8 cellular contexts compared by ENCODE assay signal in genomic region chr7:101137651-101138148, GRCh38. TPM values are rescaled to one million over a fixed set of nuclear protein-coding genes. Genes with fewer than 3 reads are reported as not detected.
DNase-seq lines count a peak whose midpoint lies in the region; ATAC-seq and TF ChIP-seq lines count a peak whose summit lies in the region.

No MANE protein-coding gene starts in this region.

- no peaks in the 10 kb centered on the region for H3K27me3 ChIP-seq in lung (ENCODE audit: control insufficient read depth, insufficient read depth)

- H3K4me1 Mint-ChIP-seq in activated T-cell treated with anti-CD3 and anti-CD28 coated beads, Interleukin-2, amount 50 U/mL, for 72 hours (ENCODE audit: low read depth) = peaks cover 71% of the 10 kb centered on the region
- H3K4me1 Mint-ChIP-seq in brain (peaks cover 47% of the 10 kb centered on the region), type B pancreatic cell (ENCODE audit: unreplicated experiment) (peaks cover 36% of the 10 kb centered on the region)

- no peak for DNase-seq in activated T-cell treated with anti-CD3 and anti-CD28 coated beads, Interleukin-2, amount 50 U/mL, for 72 hours
- DNase-seq in activated T-cell treated with anti-CD3 and anti-CD28 coated beads for 4 hours (no peak), lung (ENCODE audit: low spot score) (no peak), type B pancreatic cell (ENCODE audit: extremely low spot score, unreplicated experiment) (no peak), SHP77 (lab: John Stamatoyannopoulos, UW) (no peak), NOMO-1 (lab: John Stamatoyannopoulos, UW; ENCODE audit: unreplicated experiment in 2 of 2) (no peak), medulla oblongata (ENCODE audit: extremely low spot score) (no peak)

- H3K9me3 ChIP-seq in lung (ENCODE audit: control insufficient read depth in 2 of 2, insufficient read depth in 1 of 2, low read length in 1 of 2) = no peaks in the 10 kb centered on the region

- no peak for ATAC-seq in activated T-cell treated with anti-CD3 and anti-CD28 coated beads, Interleukin-2, amount 50 U/mL, for 72 hours (replicated peaks in 1 of 2)
- ATAC-seq in lung (ENCODE audit: insufficient read depth, low FRiP score) = no peak

- H3K27me3 Mint-ChIP-seq in activated T-cell treated with anti-CD3 and anti-CD28 coated beads, Interleukin-2, amount 50 U/mL, for 72 hours (ENCODE audit: low read depth) = peaks cover 25% of the 10 kb centered on the region
- H3K27me3 Mint-ChIP-seq in brain (peaks cover 35% of the 10 kb centered on the region), type B pancreatic cell (peaks cover 11% of the 10 kb centered on the region)

- peak overlapping the region; percentile 52 to 80 for H3K4me3 Mint-ChIP-seq in activated T-cell treated with anti-CD3 and anti-CD28 coated beads, Interleukin-2, amount 50 U/mL, for 72 hours
- H3K4me3 Mint-ChIP-seq in brain = peak overlapping the region in 2 of 5 experiments; percentile 73 to 75
- no peak overlapping the region for H3K4me3 Mint-ChIP-seq in type B pancreatic cell

- H3K27ac Mint-ChIP-seq in activated T-cell treated with anti-CD3 and anti-CD28 coated beads, Interleukin-2, amount 50 U/mL, for 72 hours = no peak overlapping the region
- peak overlapping the region in 4 of 5 experiments; percentile 83 to 97 (median 90) for H3K27ac Mint-ChIP-seq in brain
- H3K27ac Mint-ChIP-seq in type B pancreatic cell = peak overlapping the region; percentile 70

- H3K4me3 ChIP-seq in lung = no peak overlapping the region

- peaks cover 11 to 15% of the 10 kb centered on the region in 2 donors for H3K36me3 ChIP-seq in lung (ENCODE audit: control insufficient read depth in 2 of 2, insufficient read depth in 2 of 2, low read length in 2 of 2)

- no peaks in the 10 kb centered on the region for H3K36me3 Mint-ChIP-seq in activated T-cell treated with anti-CD3 and anti-CD28 coated beads, Interleukin-2, amount 50 U/mL, for 72 hours (ENCODE audit: insufficient read depth in 2 of 2)
- H3K36me3 Mint-ChIP-seq in brain (no peaks in the 10 kb centered on the region), type B pancreatic cell (no peaks in the 10 kb centered on the region)

- WGBS in lung, 2 donors = 77 to 81% methylated on average over 8 of the region's 8 CpGs

- no peaks in the 10 kb centered on the region for H3K9me3 Mint-ChIP-seq in activated T-cell treated with anti-CD3 and anti-CD28 coated beads, Interleukin-2, amount 50 U/mL, for 72 hours
- no peaks in the 10 kb centered on the region for H3K9me3 Mint-ChIP-seq in brain
- H3K9me3 Mint-ChIP-seq in type B pancreatic cell = no peaks in the 10 kb centered on the region

- H3K4me1 ChIP-seq in lung (ENCODE audit: control insufficient read depth in 2 of 2, insufficient read depth in 2 of 2, low read length in 2 of 2) = peaks cover 0 to 13% of the 10 kb centered on the region in 2 donors

- TF ChIP-seq CTCF in brain (conservative IDR thresholded peaks at IDR 0.05) (no peak), lung (IDR thresholded peaks at IDR 0.05; ENCODE audit: control extremely low read depth, extremely low read depth) (no peak), type B pancreatic cell (conservative IDR thresholded peaks at IDR 0.05) (no peak)

- H3K27ac ChIP-seq in lung (ENCODE audit: low read depth in 1 of 2, low read length in 1 of 2) = peak overlapping the region; percentile 49 to 82

RNA-seq across cellular contexts. Expression of gene SERPINE1, which starts 10.8 kb away (rescaled TPM):
- total RNA-seq in activated T-cell treated with anti-CD3 and anti-CD28 coated beads, Interleukin-2, amount 50 U/mL, for 72 hours = under 1 TPM in 1 of 2 donors, not detected in 1; 0.14 TPM
- polyA plus RNA-seq in brain (ENCODE audit: insufficient read depth, low read depth, low replicate concordance) (4.3 TPM), lung (100 to 1,000 TPM in 1 of 2 donors, 10 to 100 TPM in 1; 12.4 to 436 TPM)
- total RNA-seq in lung (10 to 100 TPM; 18.6 to 55.4 TPM), type B pancreatic cell (ENCODE audit: low replicate concordance) (0.14 and 1.5 TPM in 2 replicates)

RNA-seq across cellular contexts. Expression of gene AP1S1, which starts 16.6 kb away (rescaled TPM):
- total RNA-seq in activated T-cell treated with anti-CD3 and anti-CD28 coated beads, Interleukin-2, amount 50 U/mL, for 72 hours = 10 to 100 TPM; 23.4 to 28.4 TPM
- 127 TPM for polyA plus RNA-seq in brain (ENCODE audit: insufficient read depth, low read depth, low replicate concordance)
- total RNA-seq in lung = 10 to 100 TPM; 42.7 to 74.7 TPM
- 10 to 100 TPM; 54.9 to 66.9 TPM for polyA plus RNA-seq in lung
- total RNA-seq in type B pancreatic cell (ENCODE audit: low replicate concordance) = 59.8 and 98.8 TPM in 2 replicates

RNA-seq across cellular contexts. Expression of gene VGF, which starts 27.7 kb away (rescaled TPM):
- total RNA-seq in activated T-cell treated with anti-CD3 and anti-CD28 coated beads, Interleukin-2, amount 50 U/mL, for 72 hours = under 1 TPM in 1 of 2 donors, not detected in 1; 0.19 TPM
- polyA plus RNA-seq in brain (ENCODE audit: insufficient read depth, low read depth, low replicate concordance) (37.7 TPM), lung (under 1 TPM; 0.08 to 0.29 TPM)
- total RNA-seq in lung (1 to 10 TPM in 1 of 2 donors, under 1 TPM in 1; 0.55 to 1.4 TPM), type B pancreatic cell (ENCODE audit: low replicate concordance) (4.2 and 4.4 TPM in 2 replicates)

RNA-seq across cellular contexts. Expression of gene NAT16, which starts 42.4 kb away (rescaled TPM):
- total RNA-seq in activated T-cell treated with anti-CD3 and anti-CD28 coated beads, Interleukin-2, amount 50 U/mL, for 72 hours = not detected
- polyA plus RNA-seq in brain (ENCODE audit: insufficient read depth, low read depth, low replicate concordance) = 41.0 TPM
- total RNA-seq in lung = not detected
- under 1 TPM in 1 of 2 donors, not detected in 1; 0.01 TPM for polyA plus RNA-seq in lung
- total RNA-seq in type B pancreatic cell (ENCODE audit: low replicate concordance) = not detected in 2 replicates

RNA-seq across cellular contexts. Expression of gene TRIM56, which starts 52.4 kb away (rescaled TPM):
- total RNA-seq in activated T-cell treated with anti-CD3 and anti-CD28 coated beads, Interleukin-2, amount 50 U/mL, for 72 hours = 10 to 100 TPM; 44.5 to 50.2 TPM
- 4.9 TPM for polyA plus RNA-seq in brain (ENCODE audit: insufficient read depth, low read depth, low replicate concordance)
- total RNA-seq in lung = 10 to 100 TPM; 32.6 to 56.6 TPM
- 10 to 100 TPM; 14.4 to 15.7 TPM for polyA plus RNA-seq in lung
- 22.2 and 40.1 TPM in 2 replicates for total RNA-seq in type B pancreatic cell (ENCODE audit: low replicate concordance)
